In genomic region chr14:103058209-103059055, GRCh38 we compare ENCODE assay signal across 8 cellular contexts. TPM values are rescaled to one million over a fixed set of nuclear protein-coding genes. Genes with fewer than 3 reads are reported as not detected.
DNase-seq lines count a peak whose midpoint lies in the region; ATAC-seq, FAIRE-seq and TF ChIP-seq lines count a peak whose summit lies in the region.

No MANE protein-coding gene starts in this region.

- no TSS peak for BruUV-seq in endothelial cell of umbilical vein (replicated peaks; lab: Mats Ljungman, UMichigan)

- H3K4me3 ChIP-seq in BLaER1 treated with 17β-estradiol and CSF1 and Interleukin-3, amounts not matched to agents 10 nM and 100 nM, result 0 out of 20 replicates have a peak overlapping the region, but pooled peaks of 2 of the 10 experiments have one; percentile 24 to 28
- H3K4me3 ChIP-seq in endothelial cell of umbilical vein (replicated peaks in 1 of 3; ENCODE audit: insufficient read depth in 1 of 3, low read depth in 1 of 3, low read length in 3 of 3) (peak overlapping the region; percentile 21 to 89 (median 41)), neural progenitor cell (peak overlapping the region; percentile 63)

- dilution Hi-C loops in endothelial cell of umbilical vein (cut with MboI; ENCODE audit: extremely low pct_ligation_motif_present, low sequenced_read_pairs), result no loop called here

- H3K79me2 ChIP-seq in endothelial cell of umbilical vein (ENCODE audit: control insufficient read depth, insufficient read depth, low read length) (peaks cover 32% of the 10 kb centered on the region), neural progenitor cell (ENCODE audit: low read depth) (peaks cover 41% of the 10 kb centered on the region)

- CTCF ChIA-PET in endothelial cell of umbilical vein (lab: Charles Lee), result interaction anchor here (1.1 to 2.6 kb wide), 2 partner anchors 10 to 16 kb away, joined by 3 to 7 read pairs; no protein-coding TSS in a partner anchor

- H2AFZ ChIP-seq in endothelial cell of umbilical vein (ENCODE audit: low read depth, low read length) (peak overlapping the region; percentile 84), neural progenitor cell (replicated peaks) (peak overlapping the region; percentile 57)

- TF ChIP-seq POLR2A in endothelial cell of umbilical vein (IDR thresholded peaks at IDR 0.05; ENCODE audit: low read depth, low read length), result no peak

- H3K36me3 ChIP-seq in BLaER1 treated with 17β-estradiol and CSF1 and Interleukin-3, amounts not matched to agents 10 nM and 100 nM, result no peaks in the 10 kb centered on the region
- H3K36me3 ChIP-seq in endothelial cell of umbilical vein (ENCODE audit: control insufficient read depth in 2 of 2, extremely low read depth in 1 of 2, insufficient read depth in 2 of 2, low read length in 2 of 2) (no peaks in the 10 kb centered on the region), neural progenitor cell (no peaks in the 10 kb centered on the region)

- peaks cover 12% of the 10 kb centered on the region for H3F3A ChIP-seq in neural progenitor cell (ENCODE audit: low read depth)

- peaks cover 0 to 27% (median 20%) of the 10 kb centered on the region in 10 experiments; a peak in 16 of 20 replicates for H3K4me1 ChIP-seq in BLaER1 treated with 17β-estradiol and CSF1 and Interleukin-3, amounts not matched to agents 10 nM and 100 nM
- H3K4me1 ChIP-seq in endothelial cell of umbilical vein (ENCODE audit: control insufficient read depth, extremely low read depth, insufficient read depth, low read length) (peaks cover 22% of the 10 kb centered on the region), neural progenitor cell (peaks cover 11% of the 10 kb centered on the region)

- peaks cover 30% of the 10 kb centered on the region for H3K4me1 Mint-ChIP-seq in neural progenitor cell

- H3K4me2 ChIP-seq in BLaER1 treated with 17β-estradiol and CSF1 and Interleukin-3, amounts not matched to agents 10 nM and 100 nM, result peak overlapping the region in 10 of 11 experiments; percentile 22 to 62 (median 47); a peak in 10 of 22 replicates
- peak overlapping the region; percentile 56 for H3K4me2 ChIP-seq in endothelial cell of umbilical vein (ENCODE audit: insufficient read depth, low read length)
- H3K4me2 ChIP-seq in neural progenitor cell, result peak overlapping the region; percentile 93

- no peaks in the 10 kb centered on the region for H3K9me1 ChIP-seq in endothelial cell of umbilical vein (replicated peaks; ENCODE audit: control insufficient read depth, extremely low read depth, insufficient read depth, low read length)

- no peak overlapping the region for H3K27ac ChIP-seq in BLaER1 treated with 17β-estradiol and CSF1 and Interleukin-3, amounts not matched to agents 10 nM and 100 nM
- H3K27ac ChIP-seq in endothelial cell of umbilical vein (ENCODE audit: insufficient read depth, low read depth, low read length) (no peak overlapping the region), neural progenitor cell (no peak overlapping the region)

- H3K36me3 Mint-ChIP-seq in neural progenitor cell, result peaks cover 1% of the 10 kb centered on the region

- H3K9me3 ChIP-seq in BLaER1 treated with 17β-estradiol and CSF1 and Interleukin-3, amounts not matched to agents 10 nM and 100 nM (replicated peaks in 1 of 11), result no peaks in the 10 kb centered on the region
- H3K9me3 ChIP-seq in endothelial cell of umbilical vein (replicated peaks; ENCODE audit: control insufficient read depth, insufficient read depth, low read length) (no peaks in the 10 kb centered on the region), neural progenitor cell (ENCODE audit: low read depth) (no peaks in the 10 kb centered on the region)

- peaks cover 9% of the 10 kb centered on the region for H3K27me3 Mint-ChIP-seq in neural progenitor cell (ENCODE audit: insufficient read depth, low read depth)

- FAIRE-seq in endothelial cell of umbilical vein (lab: Jason Lieb, UNC), result no peak

- peak overlapping the region; percentile 66 for H3K27ac Mint-ChIP-seq in neural progenitor cell

- peak; percentile 38 for DNase-seq in NCI-H2227 (lab: John Stamatoyannopoulos, UW; ENCODE audit: unreplicated experiment)
- DNase-seq in endothelial cell of umbilical vein (ENCODE audit: low read depth, low spot score), result no peak
- no peak for DNase-seq in neural progenitor cell (ENCODE audit: low spot score)
- no peak for DNase-seq in DMS 273 (lab: John Stamatoyannopoulos, UW; ENCODE audit: unreplicated experiment)
- DNase-seq in RKO (ENCODE audit: low spot score), result no peak
- no peak for DNase-seq in cortex of kidney (lab: John Stamatoyannopoulos, UW)

- peak overlapping the region in 2 of 11 experiments; percentile 13 to 24; a peak in 3 of 22 replicates for H3K9ac ChIP-seq in BLaER1 treated with 17β-estradiol and CSF1 and Interleukin-3, amounts not matched to agents 10 nM and 100 nM
- H3K9ac ChIP-seq in endothelial cell of umbilical vein (replicated peaks; ENCODE audit: extremely low read depth, insufficient read depth, low read length) (peak overlapping the region; percentile 41), neural progenitor cell (peak overlapping the region; percentile 36)

- H3K4me3 Mint-ChIP-seq in neural progenitor cell, result peak overlapping the region; percentile 91

- no peak for ATAC-seq in GM18909 (IDR thresholded peaks at IDR 0.05; ENCODE audit: poor library complexity, unreplicated experiment)

- TF ChIP-seq CTCF in endothelial cell of umbilical vein (IDR thresholded peaks at IDR 0.05; ENCODE audit: extremely low read depth in 1 of 2, insufficient read depth in 1 of 2, low read depth in 1 of 2, low read length in 2 of 2) (no peak), neural progenitor cell (IDR thresholded peaks at IDR 0.05) (no peak)

- H4K20me1 ChIP-seq in BLaER1 treated with 17β-estradiol and CSF1 and Interleukin-3, amounts not matched to agents 10 nM and 100 nM, result peaks cover 0 to 24% (median 8%) of the 10 kb centered on the region in 11 experiments; a peak in 10 of 22 replicates
- H4K20me1 ChIP-seq in endothelial cell of umbilical vein (replicated peaks; ENCODE audit: control insufficient read depth, extremely low read depth, insufficient read depth, low read length), result peaks cover 4% of the 10 kb centered on the region
- peaks cover 42% of the 10 kb centered on the region for H4K20me1 ChIP-seq in neural progenitor cell (ENCODE audit: low read depth)

- intact Hi-C loops in endothelial cell of umbilical vein (cut with micrococcal nuclease), result loop anchor here (5.0 kb wide), 1 partner anchor 86 kb away; no protein-coding TSS in a partner anchor

- POLR2A ChIA-PET in endothelial cell of umbilical vein (lab: Charles Lee), result interaction anchor here (0.6 kb wide), 1 partner anchor 165 kb away, joined by 3 read pairs; no protein-coding TSS in a partner anchor

- H3K9me3 Mint-ChIP-seq in neural progenitor cell, result no peaks in the 10 kb centered on the region

- peaks cover 17 to 37% (median 26%) of the 10 kb centered on the region in 11 experiments for H3K27me3 ChIP-seq in BLaER1 treated with 17β-estradiol and CSF1 and Interleukin-3, amounts not matched to agents 10 nM and 100 nM
- H3K27me3 ChIP-seq in endothelial cell of umbilical vein (ENCODE audit: control insufficient read depth in 2 of 2, insufficient read depth in 2 of 2, low read length in 2 of 2) (no peaks in the 10 kb centered on the region), neural progenitor cell (no peaks in the 10 kb centered on the region)

TF ChIP-seq in endothelial cell of umbilical vein, 7 proteins besides CTCF, POLR2A, EP300 and RAD21 (continues in another document):
- TF ChIP-seq EZH2 (IDR thresholded peaks at IDR 0.05; ENCODE audit: borderline replicate concordance, low read depth, low read length, severe bottlenecking), result no peak
- TF ChIP-seq MYC (IDR thresholded peaks at IDR 0.05; ENCODE audit: low read depth, low read length), result no peak
- no peak for TF ChIP-seq JUN (IDR thresholded peaks at IDR 0.05; ENCODE audit: borderline replicate concordance, insufficient read depth, insufficient read length, low read depth)
- no peak for TF ChIP-seq POLR2AphosphoS5 (IDR thresholded peaks at IDR 0.05; ENCODE audit: insufficient read depth, low read depth, low read length)
- TF ChIP-seq, protein P1, sequence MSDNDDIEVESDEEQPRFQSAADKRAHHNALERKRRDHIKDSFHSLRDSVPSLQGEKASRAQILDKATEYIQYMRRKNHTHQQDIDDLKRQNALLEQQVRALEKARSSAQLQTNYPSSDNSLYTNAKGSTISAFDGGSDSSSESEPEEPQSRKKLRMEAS (IDR thresholded peaks at IDR 0.05; ENCODE audit: insufficient read depth, insufficient read length), result no peak
- no peak for TF ChIP-seq GATA2 (IDR thresholded peaks at IDR 0.05; ENCODE audit: insufficient read depth, insufficient read length, low read depth, low read length)

RNA-seq across cellular contexts. Expression of gene CDC42BPB, which starts 1.1 kb away (rescaled TPM):
- 131 and 136 TPM in 2 replicates for total RNA-seq in endothelial cell of umbilical vein
- polyA plus RNA-seq in endothelial cell of umbilical vein, result 82.6 and 93.7 TPM in 2 replicates
- polyA plus RNA-seq in endothelial cell of umbilical vein (2011; cell fraction: cytosol; rRNA removed), result 91.3 and 93.3 TPM in 2 replicates
- 301 and 323 TPM in 2 replicates for polyA plus RNA-seq in endothelial cell of umbilical vein (2011; cell fraction: nucleus; rRNA removed)
- polyA plus RNA-seq in endothelial cell of umbilical vein (2012), result 81.5 and 92.0 TPM in 2 replicates
- polyA minus RNA-seq in endothelial cell of umbilical vein, result 217 and 238 TPM in 2 replicates
- polyA minus RNA-seq in endothelial cell of umbilical vein (2011; cell fraction: cytosol; rRNA and poly(A)+ RNA removed), result 43.9 TPM
- polyA minus RNA-seq in endothelial cell of umbilical vein (2011; cell fraction: nucleus; rRNA and poly(A)+ RNA removed), result 147 and 209 TPM in 2 replicates
- 48.2 and 78.7 TPM in 2 replicates for total RNA-seq in neural progenitor cell (ENCODE audit: low replicate concordance)

RNA-seq across cellular contexts. Expression of gene LBHD2, which starts 25.6 kb away (rescaled TPM):
- not detected in 2 replicates for total RNA-seq in endothelial cell of umbilical vein
- not detected in 2 replicates for polyA plus RNA-seq in endothelial cell of umbilical vein
- polyA plus RNA-seq in endothelial cell of umbilical vein (2011; cell fraction: cytosol; rRNA removed), result not detected in 2 replicates
- not detected in 2 replicates for polyA plus RNA-seq in endothelial cell of umbilical vein (2011; cell fraction: nucleus; rRNA removed)
- polyA plus RNA-seq in endothelial cell of umbilical vein (2012), result not detected in 2 replicates
- not detected in 2 replicates for polyA minus RNA-seq in endothelial cell of umbilical vein
- not detected for polyA minus RNA-seq in endothelial cell of umbilical vein (2011; cell fraction: cytosol; rRNA and poly(A)+ RNA removed)
- not detected in 2 replicates for polyA minus RNA-seq in endothelial cell of umbilical vein (2011; cell fraction: nucleus; rRNA and poly(A)+ RNA removed)
- not detected in 2 replicates for total RNA-seq in neural progenitor cell (ENCODE audit: low replicate concordance)

RNA-seq across cellular contexts. Expression of gene EXOC3L4, which starts 36.1 kb away (rescaled TPM):
- total RNA-seq in endothelial cell of umbilical vein, result not detected in 2 replicates
- polyA plus RNA-seq in endothelial cell of umbilical vein, result not detected in 2 replicates
- polyA plus RNA-seq in endothelial cell of umbilical vein (2011; cell fraction: cytosol; rRNA removed), result not detected in 2 replicates
- not detected in 2 replicates for polyA plus RNA-seq in endothelial cell of umbilical vein (2011; cell fraction: nucleus; rRNA removed)
- not detected in 2 replicates for polyA plus RNA-seq in endothelial cell of umbilical vein (2012)
- not detected in 2 replicates for polyA minus RNA-seq in endothelial cell of umbilical vein
- polyA minus RNA-seq in endothelial cell of umbilical vein (2011; cell fraction: cytosol; rRNA and poly(A)+ RNA removed), result not detected
- not detected in 2 replicates for polyA minus RNA-seq in endothelial cell of umbilical vein (2011; cell fraction: nucleus; rRNA and poly(A)+ RNA removed)
- total RNA-seq in neural progenitor cell (ENCODE audit: low replicate concordance), result not detected in 2 replicates
